In genomic region chr14:38210168-38210567, GRCh38 we compare ENCODE assay signal across 11 cellular contexts. TPM values are rescaled to one million over a fixed set of nuclear protein-coding genes. Genes with fewer than 3 reads are reported as not detected.
DNase-seq lines count a peak whose midpoint lies in the region; ATAC-seq lines count a peak whose summit lies in the region.
"Had no signal": no experiment of that assay in that cellular context is flagged by ENCODE, and none has a peak within 500 bp of the region (broad histone marks: within the 10 kb centered on the region; RNA-seq: fewer than 3 reads in every experiment).

No MANE protein-coding gene starts in this region.

- no peaks in the 10 kb centered on the region for H3K79me1 ChIP-seq in neuronal stem cell (ENCODE audit: low read depth, low read length)

- peaks cover 27 to 70% (median 51%) of the 10 kb centered on the region in 3 experiments for H3K27me3 ChIP-seq in neuronal stem cell (ENCODE audit: control insufficient read depth in 3 of 3, insufficient read depth in 3 of 3, low read depth in 1 of 3, low read length in 3 of 3)

- no peak overlapping the region for H2AFZ ChIP-seq in neuronal stem cell (ENCODE audit: low read length)

- H2BK5ac ChIP-seq in neuronal stem cell (ENCODE audit: low read length): no peak overlapping the region

- DNase-seq in AG20443 (ENCODE audit: low spot score) (peak; percentile 63), NCI-H226 (peak; percentile 67), neuronal stem cell (ENCODE audit: low spot score) (peak; percentile 3), NCI-H1092 treated with DMSO at 0.1 percent for 48 hours (lab: John Stamatoyannopoulos, UW) (no peak), midbrain (lab: John Stamatoyannopoulos, UW) (no peak)
- DNase-seq in activated CD8-positive, alpha-beta memory T cell treated with anti-CD3 and anti-CD28 coated beads, Interleukin-2, amount 50 U/mL, for 4 hours: no peak
- DNase-seq: NCI-H1436 treated with DMSO at 0.1 percent for 48 hours, WERI-Rb-1 had no signal

- no peak overlapping the region for H3K27ac ChIP-seq in neuronal stem cell (replicated peaks; ENCODE audit: low read length)
- H3K27ac ChIP-seq: WERI-Rb-1 had no signal

- H2BK15ac ChIP-seq in neuronal stem cell (ENCODE audit: low read length): peak overlapping the region; percentile 14

- H3K4me3 ChIP-seq in neuronal stem cell (ENCODE audit: low read length in 2 of 2): no peak overlapping the region

- peak overlapping the region; percentile 59 for H3K18ac ChIP-seq in neuronal stem cell (ENCODE audit: low read length)

- H3K14ac ChIP-seq in neuronal stem cell (ENCODE audit: low read length): no peak overlapping the region

- peak overlapping the region; percentile 68 for H2AK5ac ChIP-seq in neuronal stem cell (ENCODE audit: low read depth, low read length)

- peaks cover 4 to 15% of the 10 kb centered on the region in 2 donors for H3K9me3 ChIP-seq in neuronal stem cell (replicated peaks in 1 of 2; ENCODE audit: control insufficient read depth in 2 of 2, insufficient read depth in 1 of 2, low read depth in 1 of 2, low read length in 2 of 2)

- no peak overlapping the region for H4K8ac ChIP-seq in neuronal stem cell (ENCODE audit: low read depth, low read length)

- peak overlapping the region; percentile 29 for H3K23ac ChIP-seq in neuronal stem cell (ENCODE audit: low read depth, low read length, poor library complexity)

- H3K4me2 ChIP-seq in neuronal stem cell (ENCODE audit: insufficient read depth, low read length, poor library complexity, severe bottlenecking): no peak overlapping the region

- no peak overlapping the region for H2BK12ac ChIP-seq in neuronal stem cell (ENCODE audit: low read length)

- no CpG with 5 or more reads among the region's 30 CpGs for WGBS in neuronal stem cell (ENCODE audit: extremely low coverage in 2 of 2, insufficient read length in 2 of 2, insufficient replicate concordance in 1 of 2), 2 donors

- H3K36me3 ChIP-seq in neuronal stem cell (replicated peaks in 1 of 2; ENCODE audit: control insufficient read depth in 2 of 2, insufficient read depth in 2 of 2, low read length in 2 of 2): no peaks in the 10 kb centered on the region
- H3K36me3 ChIP-seq: WERI-Rb-1 had no signal

- H4K91ac ChIP-seq in neuronal stem cell (ENCODE audit: low read depth, low read length, poor library complexity): no peak overlapping the region

- H3K9ac ChIP-seq in neuronal stem cell (ENCODE audit: low read depth, low read length, poor library complexity): peak overlapping the region; percentile 34

- ATAC-seq in esophagus mucosa (peak; percentile 52), HG03342 (IDR thresholded peaks at IDR 0.05; ENCODE audit: unreplicated experiment) (no peak)
- ATAC-seq: HCT116 had no signal

- no peak overlapping the region for H2BK120ac ChIP-seq in neuronal stem cell (ENCODE audit: low read depth, low read length)

- peaks cover 0 to 16% of the 10 kb centered on the region in 2 donors for H3K4me1 ChIP-seq in neuronal stem cell (ENCODE audit: control insufficient read depth in 2 of 2, insufficient read depth in 1 of 2, low read depth in 1 of 2, low read length in 2 of 2)

- H3K4ac ChIP-seq in neuronal stem cell (ENCODE audit: low read length): no peak overlapping the region

RNA-seq across cellular contexts. Expression of gene SSTR1, which starts 2.5 kb away (rescaled TPM):
- total RNA-seq in esophagus mucosa: 0.08 TPM
- 0.01 TPM for polyA plus RNA-seq in neuronal stem cell (2013, experiment 1 of 2)
- not detected for polyA plus RNA-seq in neuronal stem cell (2013, experiment 2 of 2)

RNA-seq across cellular contexts. Expression of gene CLEC14A, which starts 45.7 kb away (rescaled TPM):
- 4.1 TPM for total RNA-seq in esophagus mucosa
- polyA plus RNA-seq in neuronal stem cell (2013, experiment 1 of 2): 0.11 TPM
- 0.11 TPM for polyA plus RNA-seq in neuronal stem cell (2013, experiment 2 of 2)

Comparison
In these comparisons a context has a peak if more than half of its experiments do, and no peak if none do; other contexts are left out.
1. DNase-seq: peak in AG20443 (single experiment), NCI-H226 (single experiment) and neuronal stem cell (single experiment); none in activated CD8-positive, alpha-beta memory T cell treated with anti-CD3 and anti-CD28 coated beads, Interleukin-2, amount 50 U/mL, for 4 hours (single experiment), NCI-H1092 treated with DMSO at 0.1 percent for 48 hours (single experiment) and midbrain (single experiment).